Comparison of ENCODE assay signal across 19 cellular contexts in genomic region chr3:168186293-168186983, GRCh38.
DNase-seq lines count a peak whose midpoint lies in the region; ATAC-seq and TF ChIP-seq lines count a peak whose summit lies in the region.
"Had no signal": no experiment of that assay in that cellular context is flagged by ENCODE, and none has a peak within 500 bp of the region (broad histone marks: within the 10 kb centered on the region; RNA-seq: fewer than 3 reads in every experiment).

No MANE protein-coding gene starts in this region.

- peaks cover 2 to 25% (median 6%) of the 10 kb centered on the region in 4 donors for H3K4me1 ChIP-seq in liver (ENCODE audit: control insufficient read depth in 4 of 4, insufficient read depth in 4 of 4, low read length in 3 of 4)
- H3K4me1 ChIP-seq: BLaER1 had no signal

- no peaks in the 10 kb centered on the region for H3K27me3 ChIP-seq in liver (ENCODE audit: control insufficient read depth in 4 of 4, insufficient read depth in 4 of 4, low read length in 3 of 4)
- H3K27me3 ChIP-seq: BLaER1 had no signal

- 40% methylated on average over 5 of the region's 5 CpGs for WGBS in liver

- peak overlapping the region; percentile 74 to 81 for H3K27ac ChIP-seq in liver (ENCODE audit: low read depth in 1 of 2, low read length in 2 of 2)
- H3K27ac ChIP-seq: BLaER1, HL-60 had no signal

- DNase-seq in NCI-H2081 (lab: John Stamatoyannopoulos, UW) (peak; percentile 2 to 51), NCI-H2081 treated with DMSO at 0.1 percent for 48 hours (lab: John Stamatoyannopoulos, UW) (no peak), astrocyte of the hippocampus (ENCODE audit: low read depth, low spot score) (peak; percentile 9), Right ventricle myocardium superior (no peak), NCI-H1694 (lab: John Stamatoyannopoulos, UW) (no peak), COLO668 (lab: John Stamatoyannopoulos, UW; ENCODE audit: unreplicated experiment) (no peak)
- DNase-seq: CD8-positive, alpha-beta T cell; DMS79 treated with DMSO at 0.1 percent for 48 hours; KBM-7; NCI-H2171 treated with DMSO at 0.1 percent for 48 hours; NCI-H510A treated with DMSO at 0.1 percent for 48 hours; SHP77 treated with DMSO at 0.1 percent for 48 hours had no signal

- intact Hi-C loops in Right ventricle myocardium superior (cut with DNase I): no loop called here

- H3K4me3 ChIP-seq in liver (ENCODE audit: low read depth in 1 of 3, low read length in 3 of 3): peak overlapping the region; percentile 29 to 46 (median 29)
- H3K4me3 ChIP-seq: BLaER1, GM23338 had no signal

- TF ChIP-seq CTCF in liver (IDR thresholded peaks at IDR 0.05; ENCODE audit: low read depth, low read length, missing input control): no peak

- TF ChIP-seq RAD21 in liver (IDR thresholded peaks at IDR 0.05): no peak

- no peaks in the 10 kb centered on the region for H3K36me3 ChIP-seq in liver (ENCODE audit: control insufficient read depth in 4 of 4, insufficient read depth in 3 of 4, low read depth in 1 of 4, low read length in 3 of 4)
- H3K36me3 ChIP-seq: BLaER1 had no signal

- no peak for ATAC-seq in Right ventricle myocardium superior (ENCODE audit: poor library complexity)
- ATAC-seq in esophagus mucosa: no peak
- ATAC-seq: CD8-positive, alpha-beta T cell; GM23338; HCT116; SK-N-SH treated with all-trans-retinoic acid at 6 μM for 48 hours had no signal

- H3K9me3 ChIP-seq in liver (ENCODE audit: control insufficient read depth in 4 of 4, low read length in 3 of 4): no peaks in the 10 kb centered on the region
- H3K9me3 ChIP-seq: BLaER1 had no signal

- peak overlapping the region; percentile 4 to 42 for H3K9ac ChIP-seq in liver (ENCODE audit: low read depth in 1 of 2, low read length in 2 of 2)
- H3K9ac ChIP-seq: BLaER1 had no signal

TF ChIP-seq in liver, 16 proteins besides CTCF, POLR2A, EP300 and RAD21:
- TF ChIP-seq SP1 (IDR thresholded peaks at IDR 0.05) (peak; percentile 62), TAF1 (conservative IDR thresholded peaks at IDR 0.05) (no peak), EGR1 (IDR thresholded peaks at IDR 0.05; ENCODE audit: low read depth in 2 of 2) (peak in 1 of 2 donors; percentile 21), NR2F2 (IDR thresholded peaks at IDR 0.05) (no peak), HNF4A (conservative IDR thresholded peaks at IDR 0.05) (peak in 1 of 2 donors; percentile 57), ATF3 (IDR thresholded peaks at IDR 0.05) (no peak), JUND (IDR thresholded peaks at IDR 0.05) (peak in 1 of 2 donors; percentile 41), FOXA2 (IDR thresholded peaks at IDR 0.05) (peak; percentile 98), FOXA1 (IDR thresholded peaks at IDR 0.05) (peak; percentile 95), GABPA (IDR thresholded peaks at IDR 0.05 in 1 of 2, conservative IDR thresholded peaks at IDR 0.05 in 1 of 2) (peak in 1 of 2 donors; percentile 11), HNF4G (IDR thresholded peaks at IDR 0.05) (no peak), REST (IDR thresholded peaks at IDR 0.05) (no peak), RXRA (IDR thresholded peaks at IDR 0.05) (peak in 1 of 2 donors; percentile 42), YY1 (IDR thresholded peaks at IDR 0.05) (peak; percentile 80), ZBTB33 (IDR thresholded peaks at IDR 0.05) (peak; percentile 48)
- TF ChIP-seq, protein P1, sequence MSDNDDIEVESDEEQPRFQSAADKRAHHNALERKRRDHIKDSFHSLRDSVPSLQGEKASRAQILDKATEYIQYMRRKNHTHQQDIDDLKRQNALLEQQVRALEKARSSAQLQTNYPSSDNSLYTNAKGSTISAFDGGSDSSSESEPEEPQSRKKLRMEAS (IDR thresholded peaks at IDR 0.05): no peak

Comparison
In these comparisons a context has a peak if more than half of its experiments do, and no peak if none do; other contexts are left out.
1. DNase-seq: peak in NCI-H2081 (2 of 2) and astrocyte of the hippocampus (single experiment); none in NCI-H2081 treated with DMSO at 0.1 percent for 48 hours (single experiment), Right ventricle myocardium superior (single experiment), NCI-H1694 (single experiment) and COLO668 (single experiment).